ENCODE assay signal across 11 cellular contexts in genomic region chr11:11980200-11980599, GRCh38. TPM values are rescaled to one million over a fixed set of nuclear protein-coding genes. Genes with fewer than 3 reads are reported as not detected.
DNase-seq lines count a peak whose midpoint lies in the region; ATAC-seq and TF ChIP-seq lines count a peak whose summit lies in the region.
"Had no signal": no experiment of that assay in that cellular context is flagged by ENCODE, and none has a peak within 500 bp of the region (broad histone marks: within the 10 kb centered on the region; RNA-seq: fewer than 3 reads in every experiment).

No MANE protein-coding gene starts in this region.

- peaks cover 0 to 5% (median 0%) of the 10 kb centered on the region in 12 donors for H3K9me3 ChIP-seq in heart left ventricle
- H3K9me3 ChIP-seq in fibroblast of lung (ENCODE audit: control insufficient read depth, insufficient read depth, low read depth, low read length): no peaks in the 10 kb centered on the region
- H3K9me3 ChIP-seq in parathyroid adenoma (ENCODE audit: control insufficient read depth, low read length): no peaks in the 10 kb centered on the region
- no peaks in the 10 kb centered on the region for H3K9me3 ChIP-seq in vagina

- no peak for TF ChIP-seq POLR2A in heart left ventricle (IDR thresholded peaks at IDR 0.05)
- TF ChIP-seq POLR2A in vagina (IDR thresholded peaks at IDR 0.05): no peak

- H3K79me2 ChIP-seq in fibroblast of lung (ENCODE audit: control insufficient read depth, insufficient read depth, low read length) (peaks cover 14% of the 10 kb centered on the region), parathyroid adenoma (no peaks in the 10 kb centered on the region)

- H4K20me1 ChIP-seq in fibroblast of lung (ENCODE audit: control insufficient read depth, extremely low read depth, insufficient read depth, low read length): no peaks in the 10 kb centered on the region

- WGBS in heart left ventricle, 4 donors: 80 to 93% (median 86%) methylated on average over 2 of the region's 2 CpGs

- H3K4me3 ChIP-seq in heart left ventricle: no peak overlapping the region
- no peak overlapping the region for H3K4me3 ChIP-seq in fibroblast of lung (replicated peaks in 1 of 4; ENCODE audit: control extremely low read depth in 1 of 4, insufficient read depth in 1 of 4, low read depth in 3 of 4, low read length in 4 of 4)
- H3K4me3 ChIP-seq in parathyroid adenoma (ENCODE audit: low read depth, low read length): no peak overlapping the region
- H3K4me3 ChIP-seq in vagina: no peak overlapping the region

- H3K36me3 ChIP-seq in heart left ventricle (no peaks in the 10 kb centered on the region), fibroblast of lung (ENCODE audit: control insufficient read depth, insufficient read depth, low read length) (peaks cover 2% of the 10 kb centered on the region), parathyroid adenoma (ENCODE audit: control insufficient read depth, insufficient read depth, low read length) (no peaks in the 10 kb centered on the region), vagina (no peaks in the 10 kb centered on the region)

- no peaks in the 10 kb centered on the region for H3K27me3 ChIP-seq in heart left ventricle
- H3K27me3 ChIP-seq in fibroblast of lung (ENCODE audit: control insufficient read depth, insufficient read depth, low read length): no peaks in the 10 kb centered on the region
- no peaks in the 10 kb centered on the region for H3K27me3 ChIP-seq in parathyroid adenoma (ENCODE audit: control insufficient read depth, insufficient read depth, low read length)
- no peaks in the 10 kb centered on the region for H3K27me3 ChIP-seq in vagina

- no peak for TF ChIP-seq CTCF in heart left ventricle (IDR thresholded peaks at IDR 0.05)
- no peak for TF ChIP-seq CTCF in fibroblast of lung (conservative IDR thresholded peaks at IDR 0.05 in 1 of 2, IDR thresholded peaks at IDR 0.05 in 1 of 2; ENCODE audit: low read depth in 1 of 2, low read length in 2 of 2)
- no peak for TF ChIP-seq CTCF in parathyroid adenoma (IDR thresholded peaks at IDR 0.05)
- TF ChIP-seq CTCF in vagina (IDR thresholded peaks at IDR 0.05): no peak

- peak overlapping the region; percentile 73 to 97 (median 88) for H3K27ac ChIP-seq in heart left ventricle
- peak overlapping the region; percentile 95 for H3K27ac ChIP-seq in fibroblast of lung (ENCODE audit: insufficient read depth, low read length)
- H3K27ac ChIP-seq in parathyroid adenoma: peak overlapping the region; percentile 95
- H3K27ac ChIP-seq in vagina: peak overlapping the region; percentile 72

- peaks cover 25 to 98% (median 83%) of the 10 kb centered on the region in 12 donors for H3K4me1 ChIP-seq in heart left ventricle
- H3K4me1 ChIP-seq in fibroblast of lung (ENCODE audit: control insufficient read depth, extremely low read depth, insufficient read depth, low read length): peaks cover 79% of the 10 kb centered on the region
- H3K4me1 ChIP-seq in parathyroid adenoma: peaks cover 21% of the 10 kb centered on the region
- H3K4me1 ChIP-seq in vagina: peaks cover 70% of the 10 kb centered on the region

- intact Hi-C loops in heart left ventricle (cut with DNase I): loop anchor here in 2 of 10 donors (5.0 kb wide), 2 partner anchors 37 to 138 kb away; partner anchors contain the start of gene USP47 (in 1 of the 2)
- intact Hi-C loops in left cardiac atrium (cut with DNase I): no loop called here
- intact Hi-C loops in vagina (cut with DNase I): no loop called here

- H2AFZ ChIP-seq in fibroblast of lung (ENCODE audit: low read length): no peak overlapping the region
- peak overlapping the region; percentile 74 for H2AFZ ChIP-seq in parathyroid adenoma

- no peak for ATAC-seq in heart left ventricle
- ATAC-seq in left cardiac atrium: no peak
- ATAC-seq in GM21528 (IDR thresholded peaks at IDR 0.05; ENCODE audit: low FRiP score, unreplicated experiment): no peak

- DNase-seq in heart left ventricle (no peak), left cardiac atrium (no peak), fibroblast of lung (ENCODE audit: low read depth in 2 of 2) (no peak), vagina (ENCODE audit: extremely low spot score in 2 of 2) (no peak), DMS 273 (lab: John Stamatoyannopoulos, UW; ENCODE audit: unreplicated experiment) (no peak)
- DNase-seq in stimulated activated CD4-positive, alpha-beta T cell treated with anti-CD3 and anti-CD28 coated beads, Interleukin-2, amount 100 ng/mL, for 24 hours: no peak
- DNase-seq: effector memory CD4-positive, alpha-beta T cell; NCI-H1417 treated with DMSO at 0.1 percent for 48 hours; NCI-H510A had no signal

- peak overlapping the region; percentile 58 for H3K9ac ChIP-seq in fibroblast of lung (ENCODE audit: insufficient read depth, low read length)
- no peak overlapping the region for H3K9ac ChIP-seq in parathyroid adenoma

- H3K4me2 ChIP-seq in fibroblast of lung (ENCODE audit: extremely low read depth, insufficient read depth, low read length): peak overlapping the region; percentile 54
- no peak overlapping the region for H3K4me2 ChIP-seq in parathyroid adenoma (ENCODE audit: low read length)

RNA-seq across cellular contexts. Expression of gene DKK3, which starts 28.2 kb away (rescaled TPM):
- total RNA-seq in heart left ventricle (100 to 1,000 TPM; 405 to 851 (median 724) TPM), left cardiac atrium (1,000 to 10,000 TPM; 1,563 to 1,610 TPM), fibroblast of lung (387 and 1,064 TPM in 2 replicates), vagina (110 TPM)
- polyA plus RNA-seq in heart left ventricle (100 to 1,000 TPM; 117 to 396 TPM), fibroblast of lung (1,283 and 1,566 TPM in 2 replicates)
- polyA plus RNA-seq in fibroblast of lung (2012): 748 and 845 TPM in 2 replicates
- polyA minus RNA-seq in fibroblast of lung (ENCODE audit: low replicate concordance): 440 and 622 TPM in 2 replicates
